9 cellular contexts compared by ENCODE assay signal in genomic region chr3:153291052-153291689, GRCh38.
DNase-seq lines count a peak whose midpoint lies in the region; ATAC-seq and TF ChIP-seq lines count a peak whose summit lies in the region.
"Had no signal": no experiment of that assay in that cellular context is flagged by ENCODE, and none has a peak within 500 bp of the region (broad histone marks: within the 10 kb centered on the region; RNA-seq: fewer than 3 reads in every experiment).

No MANE protein-coding gene starts in this region.

- no peaks in the 10 kb centered on the region for H3K9me3 ChIP-seq in adipocyte (ENCODE audit: control insufficient read depth, low read length)
- H3K9me3 ChIP-seq in liver (ENCODE audit: control insufficient read depth in 4 of 4, low read length in 3 of 4): no peaks in the 10 kb centered on the region
- H3K9me3 ChIP-seq in MG63: no peaks in the 10 kb centered on the region

- ATAC-seq in HG03565 (IDR thresholded peaks at IDR 0.05; ENCODE audit: unreplicated experiment): no peak

- H3K36me3 ChIP-seq in adipocyte (ENCODE audit: control insufficient read depth, insufficient read depth, low read length, severe bottlenecking): no peaks in the 10 kb centered on the region
- no peaks in the 10 kb centered on the region for H3K36me3 ChIP-seq in liver (ENCODE audit: control insufficient read depth in 4 of 4, insufficient read depth in 3 of 4, low read depth in 1 of 4, low read length in 3 of 4)
- no peaks in the 10 kb centered on the region for H3K36me3 ChIP-seq in MG63

- H3K9ac ChIP-seq in adipocyte (ENCODE audit: low read length): no peak overlapping the region
- no peak overlapping the region for H3K9ac ChIP-seq in liver (ENCODE audit: low read depth in 1 of 2, low read length in 2 of 2)

- peak; percentile 11 for TF ChIP-seq CTCF in liver (IDR thresholded peaks at IDR 0.05; ENCODE audit: low read depth, low read length, missing input control)

- H3K4me3 ChIP-seq in adipocyte (ENCODE audit: low read length) (no peak overlapping the region), liver (ENCODE audit: low read depth in 1 of 3, low read length in 3 of 3) (no peak overlapping the region), MG63 (no peak overlapping the region)
- H3K4me3 ChIP-seq: skin epidermis had no signal

- H3K27me3 ChIP-seq in adipocyte (replicated peaks; ENCODE audit: control insufficient read depth, insufficient read depth, low read length) (no peaks in the 10 kb centered on the region), liver (ENCODE audit: control insufficient read depth in 4 of 4, insufficient read depth in 4 of 4, low read length in 3 of 4) (peaks cover 0 to 3% (median 0%) of the 10 kb centered on the region in 4 donors), MG63 (no peaks in the 10 kb centered on the region)

- WGBS in liver: 47% methylated on average over 3 of the region's 3 CpGs

- DNase-seq in DMS 273 (lab: John Stamatoyannopoulos, UW; ENCODE audit: unreplicated experiment) (peak; percentile 49), DMS 273 treated with DMSO at 0.1 percent for 48 hours (lab: John Stamatoyannopoulos, UW) (no peak), KBM-7 (peak; percentile 75), adipocyte (ENCODE audit: low read depth) (peak; percentile 33), MG63 (no peak), T1000 (lab: John Stamatoyannopoulos, UW) (no peak)

- H3K27ac ChIP-seq in liver (ENCODE audit: low read depth in 1 of 2, low read length in 2 of 2): no peak overlapping the region

- TF ChIP-seq RAD21 in liver (IDR thresholded peaks at IDR 0.05): peak; percentile 65 to 66

- in situ Hi-C loops in KBM-7 (cut with MboI; ENCODE audit: low pct_unique_long_range_greater_than_20kb, low sequenced_read_pairs): no loop called here

- H3K4me1 ChIP-seq in adipocyte (ENCODE audit: control insufficient read depth, insufficient read depth, low read length) (peaks cover 29% of the 10 kb centered on the region), liver (ENCODE audit: control insufficient read depth in 4 of 4, insufficient read depth in 4 of 4, low read length in 3 of 4) (no peaks in the 10 kb centered on the region)

TF ChIP-seq in liver, 16 proteins besides CTCF, POLR2A, EP300 and RAD21:
- TF ChIP-seq ZBTB33 (IDR thresholded peaks at IDR 0.05) (no peak), YY1 (IDR thresholded peaks at IDR 0.05) (no peak), EGR1 (IDR thresholded peaks at IDR 0.05; ENCODE audit: low read depth in 2 of 2) (no peak), TAF1 (conservative IDR thresholded peaks at IDR 0.05) (no peak), REST (IDR thresholded peaks at IDR 0.05) (no peak), FOXA1 (IDR thresholded peaks at IDR 0.05) (no peak), GABPA (IDR thresholded peaks at IDR 0.05 in 1 of 2, conservative IDR thresholded peaks at IDR 0.05 in 1 of 2) (no peak), HNF4G (IDR thresholded peaks at IDR 0.05) (no peak), JUND (IDR thresholded peaks at IDR 0.05) (no peak), FOXA2 (IDR thresholded peaks at IDR 0.05) (no peak), RXRA (IDR thresholded peaks at IDR 0.05) (no peak), NR2F2 (IDR thresholded peaks at IDR 0.05) (no peak), HNF4A (conservative IDR thresholded peaks at IDR 0.05) (no peak)
- TF ChIP-seq, protein P1, sequence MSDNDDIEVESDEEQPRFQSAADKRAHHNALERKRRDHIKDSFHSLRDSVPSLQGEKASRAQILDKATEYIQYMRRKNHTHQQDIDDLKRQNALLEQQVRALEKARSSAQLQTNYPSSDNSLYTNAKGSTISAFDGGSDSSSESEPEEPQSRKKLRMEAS (IDR thresholded peaks at IDR 0.05): no peak

Comparison
In these comparisons a context has a peak if more than half of its experiments do, and no peak if none do; other contexts are left out.
1. DNase-seq: peak in DMS 273 (single experiment), KBM-7 (single experiment) and adipocyte (single experiment); none in DMS 273 treated with DMSO at 0.1 percent for 48 hours (single experiment), MG63 (single experiment) and T1000 (single experiment).